In genomic region chr9:110573305-110573704, GRCh38 we compare ENCODE assay signal across 26 cellular contexts. TPM values are rescaled to one million over a fixed set of nuclear protein-coding genes. Genes with fewer than 3 reads are reported as not detected.
"Had no signal": no experiment of that assay in that cellular context is flagged by ENCODE, and none has a peak within 500 bp of the region (broad histone marks: within the 10 kb centered on the region; RNA-seq: fewer than 3 reads in every experiment).

No MANE protein-coding gene starts in this region.

- H3K9me3 Mint-ChIP-seq: activated CD4-positive, alpha-beta memory T cell treated with anti-CD3 and anti-CD28 coated beads, Interleukin-2, amount 10 ng/mL, durations not matched to agents 7 days and 5 days; activated CD4-positive, alpha-beta T cell treated with anti-CD3 and anti-CD28 coated beads, Interleukin-2, amount 10 ng/mL, durations not matched to agents 24 days and 14 days; activated naive CD4-positive, alpha-beta T cell treated with anti-CD3 and anti-CD28 coated beads for 36 hours; activated naive CD8-positive, alpha-beta T cell treated with anti-CD3 and anti-CD28 coated beads, Interleukin-2, amount 10 ng/mL, durations not matched to agents 7 days and 5 days; activated T-helper 17 cell treated with anti-CD3 and anti-CD28 coated beads, Interleukin-2, amount 50 U/mL, for 72 hours; WTC11 had no signal

- H3K9me3 ChIP-seq: body of pancreas had no signal

- H3K27ac ChIP-seq: body of pancreas had no signal

- H3K4me1 ChIP-seq: body of pancreas had no signal

- H3K4me3 ChIP-seq: body of pancreas, K562 had no signal

- ATAC-seq: activated T-helper 17 cell treated with anti-CD3 and anti-CD28 coated beads, Interleukin-2, amount 50 U/mL, for 72 hours; body of pancreas; K562; T-helper 17 cell; WTC11 had no signal

- H3K36me3 Mint-ChIP-seq: activated naive CD8-positive, alpha-beta T cell treated with anti-CD3 and anti-CD28 coated beads, Interleukin-2, amount 10 ng/mL, durations not matched to agents 7 days and 5 days; WTC11 had no signal

- H3K4me3 Mint-ChIP-seq: activated CD4-positive, alpha-beta memory T cell treated with anti-CD3 and anti-CD28 coated beads, Interleukin-2, amount 10 ng/mL, durations not matched to agents 7 days and 5 days; activated CD4-positive, alpha-beta T cell treated with anti-CD3 and anti-CD28 coated beads, Interleukin-2, amount 10 ng/mL, durations not matched to agents 24 days and 14 days; activated naive CD4-positive, alpha-beta T cell treated with anti-CD3 and anti-CD28 coated beads for 36 hours; activated naive CD8-positive, alpha-beta T cell treated with anti-CD3 and anti-CD28 coated beads, Interleukin-2, amount 10 ng/mL, durations not matched to agents 7 days and 5 days; activated T-helper 17 cell treated with anti-CD3 and anti-CD28 coated beads, Interleukin-2, amount 50 U/mL, for 72 hours; T-helper 17 cell; WTC11 had no signal

- H3K4me1 Mint-ChIP-seq: activated CD4-positive, alpha-beta memory T cell treated with anti-CD3 and anti-CD28 coated beads, Interleukin-2, amount 10 ng/mL, durations not matched to agents 7 days and 5 days; activated CD4-positive, alpha-beta T cell treated with anti-CD3 and anti-CD28 coated beads, Interleukin-2, amount 10 ng/mL, durations not matched to agents 24 days and 14 days; activated naive CD8-positive, alpha-beta T cell treated with anti-CD3 and anti-CD28 coated beads, Interleukin-2, amount 10 ng/mL, durations not matched to agents 7 days and 5 days; activated T-helper 17 cell treated with anti-CD3 and anti-CD28 coated beads, Interleukin-2, amount 50 U/mL, for 72 hours; T-helper 17 cell had no signal

- DNase-seq: activated CD4-positive, alpha-beta memory T cell treated with anti-CD3 and anti-CD28 coated beads, Interleukin-2, amount 10 ng/mL, durations not matched to agents 7 days and 5 days; activated CD4-positive, alpha-beta T cell treated with anti-CD3 and anti-CD28 coated beads, Interleukin-2, amount 10 ng/mL, durations not matched to agents 24 days and 14 days; activated CD4-positive, CD25-positive, alpha-beta regulatory T cell treated with anti-CD3 and anti-CD28 coated beads, Interleukin-2, amount 50 U/mL, for 72 hours; activated gamma-delta T cell; activated naive CD4-positive, alpha-beta T cell treated with anti-CD3 and anti-CD28 coated beads for 36 hours; activated naive CD8-positive, alpha-beta T cell treated with anti-CD3 and anti-CD28 coated beads, Interleukin-2, amount 10 ng/mL, durations not matched to agents 7 days and 5 days; activated T-cell treated with anti-CD3 and anti-CD28 coated beads for 4 hours; activated T-cell treated with anti-CD3 and anti-CD28 coated beads, Interleukin-2, amount 50 U/mL, for 48 hours; aorta; body of pancreas; Karpas-422; MM.1S; NCI-H1105; NCI-H1436; NCI-H1694 treated with DMSO at 0.1 percent for 48 hours; NCI-H2029 treated with DMSO at 0.1 percent for 48 hours; NCI-H2171; NCI-H510A; NCI-H526 treated with DMSO at 0.1 percent for 48 hours; SHP77 treated with DMSO at 0.1 percent for 48 hours; T-helper 17 cell; T-helper 9 cell had no signal

- H3K27me3 ChIP-seq: body of pancreas had no signal

- H3K27ac Mint-ChIP-seq: activated CD4-positive, alpha-beta memory T cell treated with anti-CD3 and anti-CD28 coated beads, Interleukin-2, amount 10 ng/mL, durations not matched to agents 7 days and 5 days; activated CD4-positive, alpha-beta T cell treated with anti-CD3 and anti-CD28 coated beads, Interleukin-2, amount 10 ng/mL, durations not matched to agents 24 days and 14 days; activated naive CD4-positive, alpha-beta T cell treated with anti-CD3 and anti-CD28 coated beads for 36 hours; activated naive CD8-positive, alpha-beta T cell treated with anti-CD3 and anti-CD28 coated beads, Interleukin-2, amount 10 ng/mL, durations not matched to agents 7 days and 5 days; activated T-helper 17 cell treated with anti-CD3 and anti-CD28 coated beads, Interleukin-2, amount 50 U/mL, for 72 hours; T-helper 17 cell; WTC11 had no signal

RNA-seq across cellular contexts. Expression of gene SVEP1, which starts 6.2 kb away (rescaled TPM):
- total RNA-seq: activated CD4-positive, alpha-beta memory T cell treated with anti-CD3 and anti-CD28 coated beads, Interleukin-2, amount 10 ng/mL, durations not matched to agents 7 days and 5 days; activated CD4-positive, alpha-beta T cell treated with anti-CD3 and anti-CD28 coated beads, Interleukin-2, amount 10 ng/mL, durations not matched to agents 24 days and 14 days; activated CD8-positive, alpha-beta memory T cell treated with anti-CD3 and anti-CD28 coated beads for 36 hours; activated naive CD4-positive, alpha-beta T cell treated with anti-CD3 and anti-CD28 coated beads for 36 hours; activated naive CD8-positive, alpha-beta T cell treated with anti-CD3 and anti-CD28 coated beads, Interleukin-2, amount 10 ng/mL, durations not matched to agents 7 days and 5 days had no signal
